Comparison of ENCODE assay signal across 1 cellular context in the genomic region with DNA sequence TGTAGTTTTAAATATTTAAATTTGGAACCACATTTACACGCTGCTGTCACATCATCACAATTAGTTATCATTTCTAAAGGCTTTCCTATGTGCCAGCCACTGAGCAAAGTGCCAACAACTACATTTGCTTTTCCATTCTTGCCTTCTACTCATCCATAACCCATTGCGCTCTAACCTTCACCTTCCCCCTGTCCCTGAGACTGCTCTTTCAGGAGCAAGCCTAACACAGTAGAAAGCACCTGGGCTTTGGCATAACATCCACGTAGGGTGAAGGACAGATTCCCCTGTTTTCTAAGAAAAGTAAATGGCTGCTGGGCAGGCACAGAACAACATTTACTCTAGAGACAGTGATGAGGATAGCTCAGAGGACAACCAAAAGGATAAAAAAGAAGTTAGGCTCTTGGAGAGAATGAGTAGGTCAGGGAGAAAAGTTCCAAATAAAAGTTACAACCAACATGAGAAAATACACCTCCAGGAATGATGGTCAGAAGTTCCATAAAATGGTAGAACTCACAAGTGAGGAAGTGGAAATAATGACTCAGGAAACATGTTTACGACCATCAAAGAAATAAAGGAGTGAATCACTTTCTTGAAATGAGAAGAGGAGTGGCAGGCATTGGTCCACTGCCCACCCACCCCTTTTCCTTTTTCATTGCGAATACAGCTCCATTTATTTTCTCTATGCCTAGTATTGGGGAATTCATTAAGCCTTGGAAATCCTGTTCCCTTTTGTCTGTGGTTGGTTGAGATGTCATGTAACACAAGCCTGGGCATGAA.
TF ChIP-seq lines count a peak whose summit lies in the region.

No MANE protein-coding gene starts in this region.

TF ChIP-seq in GM23338, 12 proteins besides CTCF, POLR2A, EP300 and RAD21 (continued from another document):
- TF ChIP-seq ZNF462 (CRISPR knock-in tag; IDR thresholded peaks at IDR 0.05): no peak
- no peak for TF ChIP-seq JUNB (IDR thresholded peaks at IDR 0.05; ENCODE audit: unreplicated experiment)
- no peak for TF ChIP-seq EZH2 (IDR thresholded peaks at IDR 0.05; ENCODE audit: low read depth, unreplicated experiment)
- no peak for TF ChIP-seq NANOG (IDR thresholded peaks at IDR 0.05; ENCODE audit: borderline replicate concordance)
- no peak for TF ChIP-seq ZNF114 (CRISPR knock-in tag; IDR thresholded peaks at IDR 0.05)
